9 cellular contexts compared by ENCODE assay signal in genomic region chr6:161079566-161080262, GRCh38.
DNase-seq lines count a peak whose midpoint lies in the region; ATAC-seq and TF ChIP-seq lines count a peak whose summit lies in the region.
"Had no signal": no experiment of that assay in that cellular context is flagged by ENCODE, and none has a peak within 500 bp of the region (broad histone marks: within the 10 kb centered on the region; RNA-seq: fewer than 3 reads in every experiment).

No MANE protein-coding gene starts in this region.

- H3K27me3 ChIP-seq in osteoblast (ENCODE audit: insufficient read depth, low read length), result no peaks in the 10 kb centered on the region

- no peak for ATAC-seq in GM18502 (IDR thresholded peaks at IDR 0.05; ENCODE audit: poor library complexity, unreplicated experiment)
- ATAC-seq in Right ventricle myocardium superior (ENCODE audit: poor library complexity), result no peak

- H3K4me2 ChIP-seq in osteoblast (ENCODE audit: insufficient read depth, low read length), result peak overlapping the region; percentile 60

- H3K4me1 ChIP-seq in osteoblast (ENCODE audit: insufficient read depth, low read length), result peaks cover 7% of the 10 kb centered on the region

- peaks cover 40% of the 10 kb centered on the region for H3K36me3 ChIP-seq in osteoblast (ENCODE audit: insufficient read depth, low read length)

- intact Hi-C loops in Right ventricle myocardium superior (cut with DNase I), result loop anchor here (10.0 kb wide), 1 partner anchor 145 kb away; no protein-coding TSS in a partner anchor

- H2AFZ ChIP-seq in osteoblast (ENCODE audit: low read length), result peak overlapping the region; percentile 19

- H3K27ac ChIP-seq in osteoblast (ENCODE audit: low read depth, low read length), result peak overlapping the region; percentile 72

- H3K4me3 ChIP-seq in osteoblast (ENCODE audit: insufficient read depth, low read length), result peak overlapping the region; percentile 27

- H3K9me3 ChIP-seq in osteoblast (ENCODE audit: low read depth, low read length), result no peaks in the 10 kb centered on the region

- H3K79me2 ChIP-seq in osteoblast (ENCODE audit: insufficient read depth, low read length), result no peaks in the 10 kb centered on the region

- no peak for TF ChIP-seq CTCF in osteoblast (IDR thresholded peaks at IDR 0.05; ENCODE audit: extremely low read depth, low read depth, low read length)

- no peaks in the 10 kb centered on the region for H4K20me1 ChIP-seq in osteoblast (ENCODE audit: insufficient read depth, low read length)

- DNase-seq in AG08396 (ENCODE audit: low spot score) (peak; percentile 38), T-helper 2 cell (peak in 3 of 5 experiments; percentile 39 to 69 (median 66)), amniotic epithelial cell (ENCODE audit: low read depth) (peak; percentile 89), osteoblast (ENCODE audit: insufficient read length, low spot score, missing footprints) (peak; percentile 32), epidermal melanocyte (ENCODE audit: insufficient read length, low spot score) (no peak), Right ventricle myocardium superior (no peak), NCI-H2227 treated with DMSO at 0.1 percent for 48 hours (lab: John Stamatoyannopoulos, UW) (no peak)
- DNase-seq: DND-41 had no signal

Comparison
In these comparisons a context has a peak if more than half of its experiments do, and no peak if none do; other contexts are left out.
1. DNase-seq: peak in AG08396 (single experiment), T-helper 2 cell (3 of 5), amniotic epithelial cell (single experiment) and osteoblast (single experiment); none in epidermal melanocyte (single experiment), Right ventricle myocardium superior (single experiment) and NCI-H2227 treated with DMSO at 0.1 percent for 48 hours (single experiment).